1 cellular context compared by ENCODE assay signal in the genomic region with DNA sequence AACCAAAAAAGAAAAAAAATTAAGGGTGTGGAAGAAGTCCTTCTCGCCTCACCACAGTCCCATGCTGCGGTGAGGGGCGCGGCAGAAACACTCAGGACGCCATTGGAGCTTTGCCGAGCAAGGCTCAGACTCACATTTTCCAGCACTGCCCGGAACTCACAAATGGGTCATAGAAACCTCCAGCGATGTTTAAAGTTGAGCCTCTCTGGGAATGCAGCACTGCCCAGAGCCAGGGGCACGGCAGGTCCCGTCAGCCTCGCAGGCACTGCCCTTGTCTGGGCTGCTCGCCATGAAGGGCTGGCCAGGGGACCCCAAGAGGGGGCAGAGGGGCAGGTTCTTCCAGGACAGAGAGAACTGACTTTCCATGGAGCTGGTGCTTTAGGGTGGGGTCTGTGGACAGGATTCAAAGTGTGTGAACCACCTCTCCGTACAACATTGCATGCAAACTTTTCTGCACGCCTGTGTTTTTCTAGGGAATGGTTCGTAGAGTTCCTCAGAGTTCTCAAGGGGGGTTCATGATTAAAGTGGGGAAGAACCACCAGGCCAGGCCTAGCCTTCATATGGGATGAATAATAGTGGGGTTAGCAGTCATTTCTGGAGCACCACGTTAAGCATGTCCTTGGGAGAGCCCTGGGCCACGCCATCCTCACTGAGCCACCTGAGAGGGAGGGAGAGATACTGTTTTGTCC.
TF ChIP-seq lines count a peak whose summit lies in the region.

No MANE protein-coding gene starts in this region.

TF ChIP-seq in SK-N-SH treated with all-trans-retinoic acid at 6 μM for 48 hours, 23 proteins besides CTCF, POLR2A, EP300 and RAD21 (continued from another document):
- TF ChIP-seq, protein P1, sequence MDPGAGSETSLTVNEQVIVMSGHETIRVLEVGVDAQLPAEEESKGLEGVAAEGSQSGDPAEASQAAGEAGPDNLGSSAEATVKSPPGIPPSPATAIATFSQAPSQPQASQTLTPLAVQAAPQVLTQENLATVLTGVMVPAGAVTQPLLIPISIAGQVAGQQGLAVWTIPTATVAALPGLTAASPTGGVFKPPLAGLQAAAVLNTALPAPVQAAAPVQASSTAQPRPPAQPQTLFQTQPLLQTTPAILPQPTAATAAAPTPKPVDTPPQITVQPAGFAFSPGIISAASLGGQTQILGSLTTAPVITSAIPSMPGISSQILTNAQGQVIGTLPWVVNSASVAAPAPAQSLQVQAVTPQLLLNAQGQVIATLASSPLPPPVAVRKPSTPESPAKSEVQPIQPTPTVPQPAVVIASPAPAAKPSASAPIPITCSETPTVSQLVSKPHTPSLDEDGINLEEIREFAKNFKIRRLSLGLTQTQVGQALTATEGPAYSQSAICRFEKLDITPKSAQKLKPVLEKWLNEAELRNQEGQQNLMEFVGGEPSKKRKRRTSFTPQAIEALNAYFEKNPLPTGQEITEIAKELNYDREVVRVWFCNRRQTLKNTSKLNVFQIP (CRISPR knock-in tag; IDR thresholded peaks at IDR 0.05; ENCODE audit: borderline replicate concordance, low read depth) = no peak
